In the genomic region with DNA sequence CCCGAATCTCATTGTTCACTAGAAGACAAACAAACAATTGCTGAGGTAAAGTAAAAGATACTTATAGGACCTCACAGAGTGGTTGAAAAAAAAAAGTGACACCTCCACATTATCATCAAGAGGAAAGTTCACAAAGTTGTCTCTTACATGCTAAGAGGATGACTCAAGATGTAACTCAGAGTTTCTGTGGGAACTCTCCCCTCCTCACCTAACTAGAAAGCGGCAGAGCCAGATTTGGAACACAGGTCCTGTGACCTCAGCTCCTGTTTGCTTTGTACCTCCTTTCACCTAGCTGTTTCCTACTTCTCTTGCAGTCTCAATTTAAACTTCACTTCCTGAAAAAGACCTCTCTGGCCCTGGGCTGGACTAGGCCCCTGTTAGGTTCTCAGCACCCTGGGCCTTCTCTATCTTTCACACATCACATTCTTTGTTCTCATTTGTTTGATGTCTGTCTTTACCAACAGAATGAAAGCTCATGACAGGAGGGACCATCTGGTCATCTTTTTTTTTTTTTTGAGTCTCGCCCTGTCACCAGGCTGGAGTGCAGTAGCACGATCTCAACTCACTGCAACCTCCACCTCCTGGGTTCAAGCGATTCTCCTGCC, we compare ENCODE assay signal across 11 cellular contexts.
A peak's percentile ranks its signal among the peaks of the same experiment; 100 is the strongest.
DNase-seq lines count a peak whose midpoint lies in the region; ATAC-seq and TF ChIP-seq lines count a peak whose summit lies in the region.
"Had no signal": no experiment of that assay in that cellular context is flagged by ENCODE, and none has a peak within 500 bp of the region (broad histone marks: within the 10 kb centered on the region; RNA-seq: fewer than 3 reads in every experiment).

No MANE protein-coding gene starts in this region.

- H3K4me1 ChIP-seq in PC-9 (replicated peaks; ENCODE audit: insufficient read depth) (peaks cover 46% of the 10 kb centered on the region), prostate gland (replicated peaks) (peaks cover 8% of the 10 kb centered on the region)
- H3K4me1 ChIP-seq: lower lobe of right lung, psoas muscle had no signal

- 70% methylated on average over 5 of the region's 5 CpGs for WGBS in prostate gland

- POLR2A ChIA-PET in PC-9 (lab: Charles Lee; ENCODE audit: unreplicated experiment) = interaction anchor here (0.6 kb wide), 2 partner anchors 60 to 1045 kb away, joined by 4 to 7 read pairs; no protein-coding TSS in a partner anchor

- DNase-seq in DMS 273 (lab: John Stamatoyannopoulos, UW; ENCODE audit: unreplicated experiment) (peak; percentile 20), DMS 273 treated with DMSO at 0.1 percent for 48 hours (lab: John Stamatoyannopoulos, UW) (no peak), PC-9 (peak; percentile 43 to 98), prostate gland (ENCODE audit: low spot score) (no peak), NCI-H82 (lab: John Stamatoyannopoulos, UW) (no peak), SKM-1 (lab: John Stamatoyannopoulos, UW; ENCODE audit: unreplicated experiment) (no peak)
- DNase-seq: 8988T, lower lobe of right lung, psoas muscle had no signal

- CTCF ChIA-PET in PC-9 (lab: Charles Lee) = interaction anchor here (0.7 kb wide), 1 partner anchor 1645 kb away, joined by 7 read pairs; no protein-coding TSS in a partner anchor

- no peaks in the 10 kb centered on the region for H4K20me1 ChIP-seq in PC-9 (ENCODE audit: insufficient read depth)

- ATAC-seq in GM21825 (IDR thresholded peaks at IDR 0.05; ENCODE audit: unreplicated experiment) (peak; percentile 57), HG03159 (IDR thresholded peaks at IDR 0.05; ENCODE audit: unreplicated experiment) (no peak)
- ATAC-seq: lower lobe of right lung, psoas muscle had no signal

- no peak for TF ChIP-seq POLR2A in prostate gland (IDR thresholded peaks at IDR 0.05)

- H3K4me3 ChIP-seq in PC-9 = no peak overlapping the region
- no peak overlapping the region for H3K4me3 ChIP-seq in prostate gland
- H3K4me3 ChIP-seq: lower lobe of right lung, psoas muscle had no signal

- intact Hi-C loops in PC-9 (cut with micrococcal nuclease; ENCODE audit: unreplicated experiment) = loop anchor here (1.0 to 2.0 kb wide), 4 partner anchors 43 to 163 kb away; partner anchors contain the start of gene CD24
- intact Hi-C loops in prostate gland (cut with DNase I) = no loop called here

- no peaks in the 10 kb centered on the region for H3K9me2 ChIP-seq in PC-9 (ENCODE audit: insufficient read depth)

- TF ChIP-seq CTCF in PC-9 (conservative IDR thresholded peaks at IDR 0.05) = no peak
- no peak for TF ChIP-seq CTCF in prostate gland (IDR thresholded peaks at IDR 0.05)

- H2AFZ ChIP-seq in PC-9 = peak overlapping the region; percentile 3; the same call in 1 of the 2 replicates

- H3K27ac ChIP-seq in PC-9 = peak overlapping the region; percentile 98
- peak overlapping the region; percentile 83 to 88 for H3K27ac ChIP-seq in prostate gland
- H3K27ac ChIP-seq: lower lobe of right lung, psoas muscle had no signal

- peak overlapping the region; percentile 49 for H3K4me2 ChIP-seq in PC-9

- H3K36me3 ChIP-seq in PC-9 (ENCODE audit: low read depth) = no peaks in the 10 kb centered on the region
- H3K36me3 ChIP-seq in prostate gland = no peaks in the 10 kb centered on the region
- H3K36me3 ChIP-seq: lower lobe of right lung had no signal

- no TSS peak for BruUV-seq in PC-9 (replicated peaks; lab: Mats Ljungman, UMichigan)

- H3K9me3 ChIP-seq in PC-9 (ENCODE audit: insufficient read depth, low read depth) = no peaks in the 10 kb centered on the region; the same call in 1 of the 2 replicates
- H3K9me3 ChIP-seq in prostate gland = no peaks in the 10 kb centered on the region
- H3K9me3 ChIP-seq: lower lobe of right lung had no signal

- no peaks in the 10 kb centered on the region for H3K27me3 ChIP-seq in PC-9 (ENCODE audit: insufficient read depth, low read depth)
- no peaks in the 10 kb centered on the region for H3K27me3 ChIP-seq in prostate gland (replicated peaks; ENCODE audit: insufficient read depth)

- H3F3A ChIP-seq in PC-9 (ENCODE audit: insufficient read depth, low read depth) = peaks cover 35% of the 10 kb centered on the region

- H3K79me2 ChIP-seq in PC-9 (ENCODE audit: low read depth) = no peaks in the 10 kb centered on the region

Comparison
In these comparisons a context has a peak if more than half of its experiments do, and no peak if none do; other contexts are left out.
1. DNase-seq: peak in DMS 273 (single experiment) and PC-9 (2 of 2); none in DMS 273 treated with DMSO at 0.1 percent for 48 hours (single experiment), prostate gland (single experiment), NCI-H82 (single experiment) and SKM-1 (single experiment).